Comparison of ENCODE assay signal across 18 cellular contexts in genomic region chr9:83701286-83701685, GRCh38. TPM values are rescaled to one million over a fixed set of nuclear protein-coding genes. Genes with fewer than 3 reads are reported as not detected.
DNase-seq lines count a peak whose midpoint lies in the region; ATAC-seq and TF ChIP-seq lines count a peak whose summit lies in the region.
"Had no signal": no experiment of that assay in that cellular context is flagged by ENCODE, and none has a peak within 500 bp of the region (broad histone marks: within the 10 kb centered on the region; RNA-seq: fewer than 3 reads in every experiment).

No MANE protein-coding gene starts in this region.

- no TSS peak for BruUV-seq in Panc1 (replicated peaks; lab: Mats Ljungman, UMichigan)

- H3K36me3 ChIP-seq in ACC112 (ENCODE audit: insufficient read depth, low read length) (no peaks in the 10 kb centered on the region), Panc1 (ENCODE audit: control insufficient read depth, insufficient read depth, low read length) (no peaks in the 10 kb centered on the region; the same call in 1 of the 2 replicates), ascending aorta (no peaks in the 10 kb centered on the region)
- H3K36me3 ChIP-seq: Peyer's patch, right lobe of liver had no signal

- DNase-seq in GM13977 (ENCODE audit: low spot score) = peak; percentile 25
- DNase-seq in Panc1 (ENCODE audit: low read depth, low spot score) = no peak
- no peak for DNase-seq in fibroblast of the aortic adventitia (ENCODE audit: low read depth)
- no peak for DNase-seq in D341Med (ENCODE audit: low spot score)
- no peak for DNase-seq in activated gamma-delta T cell treated with Interleukin-2 at 50 U/mL for 16 hours
- no peak for DNase-seq in ascending aorta (ENCODE audit: low spot score in 2 of 2)
- DNase-seq: activated CD8-positive, alpha-beta memory T cell treated with anti-CD3 and anti-CD28 coated beads for 24 hours; activated naive CD4-positive, alpha-beta T cell; effector CD8-positive, alpha-beta T cell; Kasumi-1; NCI-H146; NCI-H446 treated with DMSO at 0.1 percent for 48 hours; Peyer's patch; right lobe of liver; stimulated activated CD4-positive, alpha-beta T cell treated with anti-CD3 and anti-CD28 coated beads, Interleukin-4, amount 100 ng/mL, for 1 hour had no signal

- H3K9me3 ChIP-seq in Panc1 (ENCODE audit: control insufficient read depth, insufficient read depth, low read depth, low read length) (no peaks in the 10 kb centered on the region), ascending aorta (no peaks in the 10 kb centered on the region)
- H3K9me3 ChIP-seq: Peyer's patch, right lobe of liver had no signal

- no peak for TF ChIP-seq CTCF in GM13977 (IDR thresholded peaks at IDR 0.05; ENCODE audit: extremely low read depth, insufficient read depth, missing control alignments)
- no peak for TF ChIP-seq CTCF in Panc1 (IDR thresholded peaks at IDR 0.05)
- TF ChIP-seq CTCF in fibroblast of the aortic adventitia (IDR thresholded peaks at IDR 0.05; ENCODE audit: insufficient read depth, low read length) = no peak
- no peak for TF ChIP-seq CTCF in ascending aorta (IDR thresholded peaks at IDR 0.05)

- H3K4me1 ChIP-seq in ACC112 (ENCODE audit: control insufficient read depth, insufficient read depth, low read length, unreplicated experiment) (peaks cover 44% of the 10 kb centered on the region), Panc1 (ENCODE audit: control insufficient read depth, insufficient read depth, low read length) (peaks cover 30% of the 10 kb centered on the region), ascending aorta (peaks cover 0 to 15% of the 10 kb centered on the region in 2 donors)

- no peaks in the 10 kb centered on the region for H3K27me3 ChIP-seq in ACC112 (ENCODE audit: insufficient read depth, low read length)
- no peaks in the 10 kb centered on the region for H3K27me3 ChIP-seq in Panc1 (ENCODE audit: control insufficient read depth, insufficient read depth, low read length)
- H3K27me3 ChIP-seq in ascending aorta = no peaks in the 10 kb centered on the region
- H3K27me3 ChIP-seq: Peyer's patch, right lobe of liver had no signal

- H3K27ac ChIP-seq in ACC112 (ENCODE audit: low read depth, low read length) (peak overlapping the region; percentile 79), Panc1 (ENCODE audit: low read length) (peak overlapping the region; percentile 54; the same call in 1 of the 2 replicates), ascending aorta (peak overlapping the region in 1 of 2 donors; percentile 22)
- H3K27ac ChIP-seq: Peyer's patch, right lobe of liver, VCaP had no signal

- intact Hi-C loops in Panc1 (cut with micrococcal nuclease; ENCODE audit: unreplicated experiment) = no loop called here
- intact Hi-C loops in ascending aorta (cut with DNase I) = loop anchor here (5.0 to 10.0 kb wide), 2 partner anchors 211 to 366 kb away; no protein-coding TSS in a partner anchor

- H2AFZ ChIP-seq in ACC112 (ENCODE audit: low read length, unreplicated experiment) = no peak overlapping the region

- H3K4me3 ChIP-seq in ACC112 (ENCODE audit: low read depth, low read length) = peak overlapping the region; percentile 61
- H3K4me3 ChIP-seq in Panc1 (ENCODE audit: low read depth in 2 of 2, low read length in 2 of 2) = no peak overlapping the region
- peak overlapping the region; percentile 15 for H3K4me3 ChIP-seq in fibroblast of the aortic adventitia (ENCODE audit: low read depth, low read length)
- no peak overlapping the region for H3K4me3 ChIP-seq in ascending aorta
- H3K4me3 ChIP-seq: Peyer's patch, right lobe of liver had no signal

- ATAC-seq in Panc1 (no peak), HG03439 (IDR thresholded peaks at IDR 0.05; ENCODE audit: unreplicated experiment) (no peak)
- ATAC-seq: right lobe of liver had no signal

- POLR2A ChIA-PET in Panc1 (lab: Charles Lee) = no interaction called here

- CTCF ChIA-PET in Panc1 (lab: Charles Lee) = no interaction called here

- H3K79me2 ChIP-seq in ACC112 (ENCODE audit: control insufficient read depth, insufficient read depth, low read length, unreplicated experiment) = peaks cover 99% of the 10 kb centered on the region

- in situ Hi-C loops in GM13977 (cut with MboI; ENCODE audit: low pct_unique_long_range_greater_than_20kb, low sequenced_read_pairs, unreplicated experiment) (no loop called here), Panc1 (cut with HindIII; ENCODE audit: low pct_unique_long_range_greater_than_20kb, low sequenced_read_pairs) (no loop called here)

RNA-seq across cellular contexts. Expression of gene UBQLN1, which starts 6.5 kb away (rescaled TPM):
- total RNA-seq in Panc1 (2021; ENCODE audit: unreplicated experiment) = 92.8 TPM
- 75.0 TPM for polyA plus RNA-seq in Panc1 (2012; ENCODE audit: insufficient read length)
- total RNA-seq in fibroblast of the aortic adventitia (ENCODE audit: low replicate concordance) = 33.2 and 112 TPM in 2 replicates
- 118 TPM for total RNA-seq in ascending aorta

Comparison
In these comparisons a context has a peak if more than half of its experiments do, and no peak if none do; other contexts are left out.
1. H3K4me3 ChIP-seq: peak in ACC112 (single experiment) and fibroblast of the aortic adventitia (single experiment); none in Panc1 (0 of 2) and ascending aorta (0 of 2).